Comparison of ENCODE assay signal across 1 cellular context in genomic region chr5:151347364-151347763, GRCh38.
TF ChIP-seq lines count a peak whose summit lies in the region.

Gene SLC36A2 (minus strand): TSS chr5:151347559. CDS start chr5:151347460, 99 bp downstream.

TF ChIP-seq in GM23338, 12 proteins besides CTCF, POLR2A, EP300 and RAD21 (continued from another document):
- TF ChIP-seq ZNF462 (CRISPR knock-in tag; IDR thresholded peaks at IDR 0.05) (no peak), POLR2AphosphoS5 (IDR thresholded peaks at IDR 0.05; ENCODE audit: low read depth) (no peak), ETS1 (IDR thresholded peaks at IDR 0.05) (no peak), REST (IDR thresholded peaks at IDR 0.05; ENCODE audit: unreplicated experiment) (no peak), CREB1 (CRISPR knock-in tag; IDR thresholded peaks at IDR 0.05; ENCODE audit: low read depth) (no peak), NANOG (IDR thresholded peaks at IDR 0.05; ENCODE audit: borderline replicate concordance) (no peak), STAT1 (IDR thresholded peaks at IDR 0.05; ENCODE audit: unreplicated experiment) (no peak), JUNB (IDR thresholded peaks at IDR 0.05; ENCODE audit: unreplicated experiment) (no peak)
